In genomic region chr17:4914009-4914408, GRCh38 we compare ENCODE assay signal across 25 cellular contexts. TPM values are rescaled to one million over a fixed set of nuclear protein-coding genes. Genes with fewer than 3 reads are reported as not detected.
DNase-seq lines count a peak whose midpoint lies in the region; ATAC-seq, FAIRE-seq and TF ChIP-seq lines count a peak whose summit lies in the region.
"Had no signal": no experiment of that assay in that cellular context is flagged by ENCODE, and none has a peak within 500 bp of the region (broad histone marks: within the 10 kb centered on the region; RNA-seq: fewer than 3 reads in every experiment).

No MANE protein-coding gene starts in this region.

- POLR2A ChIA-PET in MCF 10A (lab: Yijun Ruan, JAX) (interaction anchor here (0.6 to 7.5 kb wide), 3 partner anchors 9 to 149 kb away, joined by 3 to 182 read pairs (median 4); partner anchors contain the start of genes PFN1, RNF167 and SLC25A11), K562 (lab: Yijun Ruan, JAX) (interaction anchor here (0.6 to 0.7 kb wide), 3 partner anchors 48 to 171 kb away, joined by 3 to 4 read pairs (median 3); no protein-coding TSS in a partner anchor)

- TF ChIP-seq CTCF in MCF 10A (IDR thresholded peaks at IDR 0.05; ENCODE audit: unreplicated experiment) (no peak), breast epithelium (IDR thresholded peaks at IDR 0.05) (no peak), K562 (IDR thresholded peaks at IDR 0.05 in 2 of 3, conservative IDR thresholded peaks at IDR 0.05 in 1 of 3; ENCODE audit: insufficient read depth in 2 of 3, low read depth in 1 of 3, low read length in 3 of 3) (no peak), ovary (IDR thresholded peaks at IDR 0.05) (no peak)

- ATAC-seq in K562 (no peak), left lobe of liver (peak; percentile 58), HG03460 (IDR thresholded peaks at IDR 0.05; ENCODE audit: unreplicated experiment) (no peak), GM19395 (IDR thresholded peaks at IDR 0.05; ENCODE audit: unreplicated experiment) (no peak)
- ATAC-seq: activated CD4-positive, CD25-positive, alpha-beta regulatory T cell treated with anti-CD3 and anti-CD28 coated beads, Interleukin-2, amount 50 U/mL, for 24 hours; activated T-cell treated with anti-CD3 and anti-CD28 coated beads, Interleukin-2, amount 50 U/mL, for 72 hours; lower lobe of right lung had no signal

- no peaks in the 10 kb centered on the region for H4K20me1 ChIP-seq in K562 (replicated peaks; ENCODE audit: control insufficient read depth, insufficient read depth, low read length)

- H3K4me1 ChIP-seq in breast epithelium (no peaks in the 10 kb centered on the region), K562 (replicated peaks in 1 of 2; ENCODE audit: control insufficient read depth in 2 of 2, insufficient read depth in 2 of 2, low read length in 2 of 2) (peaks cover 0 to 5% of the 10 kb centered on the region in 2 experiments; a peak in 4 of 5 replicates), ovary (ENCODE audit: insufficient read depth) (no peaks in the 10 kb centered on the region)
- H3K4me1 ChIP-seq: uterus had no signal

- no peak for TF ChIP-seq EP300 in K562 (IDR thresholded peaks at IDR 0.05; ENCODE audit: low read length)
- no peak for TF ChIP-seq EP300 in ovary (IDR thresholded peaks at IDR 0.05)

- no peaks in the 10 kb centered on the region for H3K9me1 ChIP-seq in K562 (ENCODE audit: control insufficient read depth, insufficient read depth, low read length)

- no peak overlapping the region for H3K4me2 ChIP-seq in K562 (ENCODE audit: insufficient read depth, low read length)

- H3K36me3 ChIP-seq in breast epithelium, result no peaks in the 10 kb centered on the region
- H3K36me3 ChIP-seq in K562 (ENCODE audit: control insufficient read depth, insufficient read depth, low read length), result no peaks in the 10 kb centered on the region
- no peaks in the 10 kb centered on the region for H3K36me3 ChIP-seq in ovary
- H3K36me3 ChIP-seq: ascending aorta, lower lobe of right lung, uterus had no signal

- DNase-seq in MCF 10A (ENCODE audit: unreplicated experiment) (peak; percentile 27), breast epithelium (ENCODE audit: low spot score in 2 of 2) (no peak), K562 (ENCODE audit: extremely low read depth in 1 of 4, low spot score in 3 of 4) (no peak), left lobe of liver (ENCODE audit: low spot score) (no peak), hepatic stellate cell (ENCODE audit: low spot score) (no peak), ovary (no peak)
- DNase-seq: activated CD8-positive, alpha-beta memory T cell treated with anti-CD3 and anti-CD28 coated beads for 24 hours; activated naive CD4-positive, alpha-beta T cell treated with anti-CD3 and anti-CD28 coated beads, Interleukin-2, amount 50 U/mL, for 16 hours; activated T-cell treated with anti-CD3 and anti-CD28 coated beads, Interleukin-2, amount 50 U/mL, for 72 hours; Calu3; effector memory CD4-positive, alpha-beta T cell; head of caudate nucleus; Kasumi-1; lower lobe of right lung; NCI-H1105; NCI-H524 treated with DMSO at 0.1 percent for 48 hours; substantia nigra; uterus had no signal

- no peaks in the 10 kb centered on the region for H3K4me1 Mint-ChIP-seq in MCF 10A (ENCODE audit: insufficient read depth, unreplicated experiment)

- H3K36me3 Mint-ChIP-seq in MCF 10A (ENCODE audit: insufficient read depth, unreplicated experiment), result no peaks in the 10 kb centered on the region

- no peaks in the 10 kb centered on the region for H3K79me2 ChIP-seq in K562 (ENCODE audit: control insufficient read depth, insufficient read depth, low read length)

- no peak overlapping the region for H3K27ac Mint-ChIP-seq in MCF 10A (ENCODE audit: low read depth, unreplicated experiment)
- H3K27ac Mint-ChIP-seq: activated T-cell treated with anti-CD3 and anti-CD28 coated beads, Interleukin-2, amount 50 U/mL, for 72 hours had no signal

- no peak overlapping the region for H3K4me3 Mint-ChIP-seq in MCF 10A (ENCODE audit: unreplicated experiment)
- H3K4me3 Mint-ChIP-seq: activated T-cell treated with anti-CD3 and anti-CD28 coated beads, Interleukin-2, amount 50 U/mL, for 72 hours had no signal

- no peaks in the 10 kb centered on the region for H3K9me3 Mint-ChIP-seq in MCF 10A (ENCODE audit: unreplicated experiment)
- H3K9me3 Mint-ChIP-seq: activated T-cell treated with anti-CD3 and anti-CD28 coated beads, Interleukin-2, amount 50 U/mL, for 72 hours had no signal

- no peak overlapping the region for H3K9ac ChIP-seq in K562 (ENCODE audit: insufficient read depth in 1 of 2, low read depth in 2 of 2, low read length in 2 of 2)

- no peak for TF ChIP-seq RAD21 in K562 (CRISPR knock-in tag; conservative IDR thresholded peaks at IDR 0.05 in 1 of 2, IDR thresholded peaks at IDR 0.05 in 1 of 2)

- H3K27me3 ChIP-seq in breast epithelium (no peaks in the 10 kb centered on the region), K562 (ENCODE audit: control insufficient read depth in 2 of 2, insufficient read depth in 2 of 2, low read length in 2 of 2) (no peaks in the 10 kb centered on the region), ovary (no peaks in the 10 kb centered on the region)
- H3K27me3 ChIP-seq: ascending aorta, uterus had no signal

- H3K27ac ChIP-seq in breast epithelium (no peak overlapping the region), K562 (ENCODE audit: extremely low read depth, low read depth, low read length) (no peak overlapping the region), ovary (no peak overlapping the region)
- H3K27ac ChIP-seq: ascending aorta, lower lobe of right lung, uterus had no signal

- no CpG with 5 or more reads among the region's 2 CpGs for WGBS in K562 (ENCODE audit: insufficient coverage, low coverage, missing lambda C conversion rate)
- WGBS in ovary, 3 donors, result 77 to 89% (median 80%) methylated on average over 2 of the region's 2 CpGs

- no peak for FAIRE-seq in K562 (lab: Jason Lieb, UNC)
- FAIRE-seq: G401.6 had no signal

- H3K9me3 ChIP-seq in breast epithelium (no peaks in the 10 kb centered on the region), K562 (replicated peaks; ENCODE audit: control insufficient read depth, insufficient read depth, low read depth, low read length) (no peaks in the 10 kb centered on the region), ovary (no peaks in the 10 kb centered on the region)
- H3K9me3 ChIP-seq: ascending aorta, lower lobe of right lung, uterus had no signal

- no peak for TF ChIP-seq POLR2A in breast epithelium (IDR thresholded peaks at IDR 0.05)
- no peak for TF ChIP-seq POLR2A in K562 (conservative IDR thresholded peaks at IDR 0.05)
- no peak for TF ChIP-seq POLR2A in ovary (IDR thresholded peaks at IDR 0.05)

- no TSS peak for BruUV-seq in MCF 10A (replicated peaks; lab: Mats Ljungman, UMichigan)
- no TSS peak for BruUV-seq in K562 (replicated peaks; lab: Mats Ljungman, UMichigan)

- no peaks in the 10 kb centered on the region for H3K27me3 Mint-ChIP-seq in MCF 10A (ENCODE audit: insufficient read depth, unreplicated experiment)

- H2AFZ ChIP-seq in K562 (ENCODE audit: low read depth, low read length), result no peak overlapping the region

- intact Hi-C loops in MCF 10A (cut with micrococcal nuclease) (no loop called here), breast epithelium (cut with DNase I; ENCODE audit: low total_unique reads) (no loop called here), K562 (cut with micrococcal nuclease) (no loop called here), ovary (cut with DNase I) (loop anchor here in 1 of 4 donors (10.0 kb wide), 1 partner anchor 151 kb away; no protein-coding TSS in a partner anchor)

- in situ Hi-C loops in K562 (cut with MboI), result loop anchor here (10.0 kb wide), 1 partner anchor 151 kb away; no protein-coding TSS in a partner anchor

- H3K4me3 ChIP-seq in breast epithelium (no peak overlapping the region), K562 (no peak overlapping the region), ovary (no peak overlapping the region)
- H3K4me3 ChIP-seq: ascending aorta, lower lobe of right lung, uterus had no signal

- CTCF ChIA-PET in MCF 10A (lab: Yijun Ruan, JAX), result interaction anchor here (0.6 to 1.5 kb wide), 4 partner anchors 11 to 158 kb away, joined by 3 to 4 read pairs (median 3); partner anchors contain the start of gene CHRNE
- CTCF ChIA-PET in K562 (lab: Yijun Ruan, JAX; ENCODE audit: low intra/inter-chr PET ratio), result no interaction called here

RNA-seq across cellular contexts. Expression of gene CHRNE, which starts 11.1 kb away (rescaled TPM):
- total RNA-seq in MCF 10A (2022) (not detected in 2 replicates), breast epithelium (1 to 10 TPM in 1 of 3 donors, under 1 TPM in 2; 0.16 to 2.0 (median 0.73) TPM), K562 (2014; rRNA removed) (not detected in 2 replicates), K562 (2014; rRNA removed; fragmentation: Illumina TruSeq; extraction: Trizol) (not detected in 2 replicates), K562 (2015; rRNA removed; fragmentation: Illumina TruSeq; extraction: Trizol) (not detected in 2 replicates), K562 (2021) (0.25 TPM in 1 of 2 replicates, not detected in the other), left lobe of liver (3.1 TPM), ovary (1 to 10 TPM in 4 of 7 donors, under 1 TPM in 3; 0.34 to 1.4 (median 1.0) TPM)
- total RNA-seq in K562 (2011; cell fraction: chromatin; rRNA removed; ENCODE audit: low replicate concordance), result 0.21 TPM in 1 of 2 replicates, not detected in the other
- not detected in 2 replicates for total RNA-seq in K562 (2011; cell fraction: nucleolus; rRNA removed)
- total RNA-seq in K562 (2011; cell fraction: nucleoplasm; rRNA removed), result 0.37 TPM in 1 of 2 replicates, not detected in the other
- polyA plus RNA-seq in K562 (2011; rRNA removed) (not detected in 2 replicates), K562 (2014; fragmentation: Illumina TruSeq; extraction: Trizol) (not detected in 2 replicates), K562 (2014; fragmentation: Nextera tagmentation; extraction: Ambion mirVana) (not detected), K562 (2014; rRNA removed) (not detected in 2 replicates), ovary (1 to 10 TPM in 1 of 2 donors, under 1 TPM in 1; 0.53 to 1.1 TPM)
- polyA plus RNA-seq in K562 (2011; cell fraction: cytosol; rRNA removed), result not detected in 2 replicates
- polyA plus RNA-seq in K562 (2011; cell fraction: nucleus; rRNA removed), result 0.24 and 0.33 TPM in 2 replicates
- polyA plus RNA-seq in K562 (2012), result 0.06 and 0.08 TPM in 2 replicates
- not detected in 2 replicates for polyA minus RNA-seq in K562 (2011; rRNA and poly(A)+ RNA removed)
- polyA minus RNA-seq in K562 (2011; cell fraction: cytosol; rRNA and poly(A)+ RNA removed), result not detected in 2 replicates
- polyA minus RNA-seq in K562 (2011; cell fraction: nucleus; rRNA and poly(A)+ RNA removed), result not detected in 2 replicates
- total RNA-seq: A172, ascending aorta had no signal

RNA-seq across cellular contexts. Expression of gene C17orf107, which starts 14.7 kb away (rescaled TPM):
- 3.6 and 4.3 TPM in 2 replicates for total RNA-seq in MCF 10A (2022)
- 10 to 100 TPM in 1 of 3 donors, 1 to 10 TPM in 1, not detected in 1; 3.9 to 10.5 TPM for total RNA-seq in breast epithelium
- total RNA-seq in K562 (2011; cell fraction: chromatin; rRNA removed; ENCODE audit: low replicate concordance), result 2.2 and 6.6 TPM in 2 replicates
- 3.2 and 3.7 TPM in 2 replicates for total RNA-seq in K562 (2011; cell fraction: nucleolus; rRNA removed)
- 1.4 and 2.5 TPM in 2 replicates for total RNA-seq in K562 (2011; cell fraction: nucleoplasm; rRNA removed)
- 0.05 and 0.16 TPM in 2 replicates for total RNA-seq in K562 (2014; rRNA removed)
- not detected in 2 replicates for total RNA-seq in K562 (2014; rRNA removed; fragmentation: Illumina TruSeq; extraction: Trizol)
- total RNA-seq in K562 (2015; rRNA removed; fragmentation: Illumina TruSeq; extraction: Trizol), result 0.07 and 0.08 TPM in 2 replicates
- total RNA-seq in K562 (2021), result 0.29 and 0.42 TPM in 2 replicates
- polyA plus RNA-seq in K562 (2011; rRNA removed), result 0.03 and 0.07 TPM in 2 replicates
- 0.03 and 0.12 TPM in 2 replicates for polyA plus RNA-seq in K562 (2011; cell fraction: cytosol; rRNA removed)
- polyA plus RNA-seq in K562 (2011; cell fraction: nucleus; rRNA removed), result 0.34 and 1.00 TPM in 2 replicates
- 0.09 and 0.24 TPM in 2 replicates for polyA plus RNA-seq in K562 (2012)
- not detected in 2 replicates for polyA plus RNA-seq in K562 (2014; fragmentation: Illumina TruSeq; extraction: Trizol)
- polyA plus RNA-seq in K562 (2014; fragmentation: Nextera tagmentation; extraction: Ambion mirVana), result not detected
- polyA plus RNA-seq in K562 (2014; rRNA removed), result 0.09 and 0.13 TPM in 2 replicates
- 0.06 TPM in 1 of 2 replicates, not detected in the other for polyA minus RNA-seq in K562 (2011; rRNA and poly(A)+ RNA removed)
- polyA minus RNA-seq in K562 (2011; cell fraction: cytosol; rRNA and poly(A)+ RNA removed), result not detected in 2 replicates
- polyA minus RNA-seq in K562 (2011; cell fraction: nucleus; rRNA and poly(A)+ RNA removed), result 1.4 and 1.5 TPM in 2 replicates
- 4.1 TPM for total RNA-seq in left lobe of liver
- total RNA-seq in ovary, result 10 to 100 TPM in 2 of 7 donors, 1 to 10 TPM in 5; 6.0 to 11.8 (median 8.6) TPM
- 1 to 10 TPM; 1.1 to 4.4 TPM for polyA plus RNA-seq in ovary
- total RNA-seq: ascending aorta had no signal

RNA-seq across cellular contexts. Expression of gene GP1BA, which starts 18.1 kb away (rescaled TPM):
- total RNA-seq in MCF 10A (2022) (not detected in 2 replicates), breast epithelium (not detected), K562 (2014; rRNA removed) (not detected in 2 replicates), K562 (2014; rRNA removed; fragmentation: Illumina TruSeq; extraction: Trizol) (not detected in 2 replicates), K562 (2015; rRNA removed; fragmentation: Illumina TruSeq; extraction: Trizol) (not detected in 2 replicates), K562 (2021) (not detected in 2 replicates), left lobe of liver (not detected), ovary (under 1 TPM in 1 of 7 donors, not detected in 6; 0.10 TPM)
- total RNA-seq in K562 (2011; cell fraction: chromatin; rRNA removed; ENCODE audit: low replicate concordance), result not detected in 2 replicates
- not detected in 2 replicates for total RNA-seq in K562 (2011; cell fraction: nucleolus; rRNA removed)
- total RNA-seq in K562 (2011; cell fraction: nucleoplasm; rRNA removed), result not detected in 2 replicates
- polyA plus RNA-seq in K562 (2011; rRNA removed) (not detected in 2 replicates), K562 (2014; fragmentation: Illumina TruSeq; extraction: Trizol) (not detected in 2 replicates), K562 (2014; fragmentation: Nextera tagmentation; extraction: Ambion mirVana) (under 1 TPM in 1 of 2 experiments, not detected in 1; 0.01 TPM), K562 (2014; rRNA removed) (not detected in 2 replicates), ovary (under 1 TPM in 1 of 2 donors, not detected in 1; 0.04 TPM)
- not detected in 2 replicates for polyA plus RNA-seq in K562 (2011; cell fraction: cytosol; rRNA removed)
- not detected in 2 replicates for polyA plus RNA-seq in K562 (2011; cell fraction: nucleus; rRNA removed)
- polyA plus RNA-seq in K562 (2012), result 0.44 and 0.94 TPM in 2 replicates
- polyA minus RNA-seq in K562 (2011; rRNA and poly(A)+ RNA removed), result not detected in 2 replicates
- not detected in 2 replicates for polyA minus RNA-seq in K562 (2011; cell fraction: cytosol; rRNA and poly(A)+ RNA removed)
- not detected in 2 replicates for polyA minus RNA-seq in K562 (2011; cell fraction: nucleus; rRNA and poly(A)+ RNA removed)
- total RNA-seq: A172, ascending aorta, Calu3, uterus had no signal
- polyA plus RNA-seq: BJ had no signal

RNA-seq across cellular contexts. Expression of gene SLC25A11, which starts 25.8 kb away (rescaled TPM):
- total RNA-seq in MCF 10A (2022) (46.8 and 54.5 TPM in 2 replicates), breast epithelium (10 to 100 TPM; 38.8 to 48.5 (median 42.6) TPM), K562 (2014; rRNA removed) (35.4 and 55.1 TPM in 2 replicates), K562 (2014; rRNA removed; fragmentation: Illumina TruSeq; extraction: Trizol) (10.8 and 15.8 TPM in 2 replicates), K562 (2015; rRNA removed; fragmentation: Illumina TruSeq; extraction: Trizol) (31.0 and 32.9 TPM in 2 replicates), K562 (2021) (56.7 and 58.5 TPM in 2 replicates), left lobe of liver (44.7 TPM), ovary (10 to 100 TPM; 18.7 to 55.4 (median 42.3) TPM)
- total RNA-seq in K562 (2011; cell fraction: chromatin; rRNA removed; ENCODE audit: low replicate concordance), result 15.6 and 45.9 TPM in 2 replicates
- total RNA-seq in K562 (2011; cell fraction: nucleolus; rRNA removed), result 50.2 and 54.3 TPM in 2 replicates
- 25.9 and 26.0 TPM in 2 replicates for total RNA-seq in K562 (2011; cell fraction: nucleoplasm; rRNA removed)
- polyA plus RNA-seq in K562 (2011; rRNA removed) (22.8 and 36.0 TPM in 2 replicates), K562 (2014; fragmentation: Illumina TruSeq; extraction: Trizol) (56.3 and 57.2 TPM in 2 replicates), K562 (2014; fragmentation: Nextera tagmentation; extraction: Ambion mirVana) (10 to 100 TPM in 1 of 2 experiments, 1 to 10 TPM in 1; 3.1 to 11.0 TPM), K562 (2014; rRNA removed) (38.5 and 49.8 TPM in 2 replicates), ovary (10 to 100 TPM; 12.7 to 44.1 TPM)
- 42.8 and 67.8 TPM in 2 replicates for polyA plus RNA-seq in K562 (2011; cell fraction: cytosol; rRNA removed)
- polyA plus RNA-seq in K562 (2011; cell fraction: nucleus; rRNA removed), result 44.1 and 62.7 TPM in 2 replicates
- polyA plus RNA-seq in K562 (2012), result 50.7 and 62.8 TPM in 2 replicates
- polyA minus RNA-seq in K562 (2011; rRNA and poly(A)+ RNA removed), result 11.8 and 16.7 TPM in 2 replicates
- 15.2 and 16.9 TPM in 2 replicates for polyA minus RNA-seq in K562 (2011; cell fraction: cytosol; rRNA and poly(A)+ RNA removed)
- 31.1 and 38.8 TPM in 2 replicates for polyA minus RNA-seq in K562 (2011; cell fraction: nucleus; rRNA and poly(A)+ RNA removed)

RNA-seq across cellular contexts. Expression of gene RNF167, which starts 26.1 kb away (rescaled TPM):
- 100.0 and 109 TPM in 2 replicates for total RNA-seq in MCF 10A (2022)
- total RNA-seq in breast epithelium, result 10 to 100 TPM; 38.3 to 49.0 (median 38.7) TPM
- 76.6 and 157 TPM in 2 replicates for total RNA-seq in K562 (2011; cell fraction: chromatin; rRNA removed; ENCODE audit: low replicate concordance)
- total RNA-seq in K562 (2011; cell fraction: nucleolus; rRNA removed), result 107 and 116 TPM in 2 replicates
- total RNA-seq in K562 (2011; cell fraction: nucleoplasm; rRNA removed), result 95.0 and 98.1 TPM in 2 replicates
- 27.0 and 41.6 TPM in 2 replicates for total RNA-seq in K562 (2014; rRNA removed)
- 41.0 and 50.0 TPM in 2 replicates for total RNA-seq in K562 (2014; rRNA removed; fragmentation: Illumina TruSeq; extraction: Trizol)
- total RNA-seq in K562 (2015; rRNA removed; fragmentation: Illumina TruSeq; extraction: Trizol), result 42.6 and 43.0 TPM in 2 replicates
- 60.5 and 61.6 TPM in 2 replicates for total RNA-seq in K562 (2021)
- 45.5 and 52.4 TPM in 2 replicates for polyA plus RNA-seq in K562 (2011; rRNA removed)
- polyA plus RNA-seq in K562 (2011; cell fraction: cytosol; rRNA removed), result 102 and 127 TPM in 2 replicates
- 141 and 155 TPM in 2 replicates for polyA plus RNA-seq in K562 (2011; cell fraction: nucleus; rRNA removed)
- 66.0 and 75.9 TPM in 2 replicates for polyA plus RNA-seq in K562 (2012)
- 120 and 143 TPM in 2 replicates for polyA plus RNA-seq in K562 (2014; fragmentation: Illumina TruSeq; extraction: Trizol)
- polyA plus RNA-seq in K562 (2014; fragmentation: Nextera tagmentation; extraction: Ambion mirVana), result 10 to 100 TPM; 16.5 to 21.9 TPM
- polyA plus RNA-seq in K562 (2014; rRNA removed), result 47.3 and 53.3 TPM in 2 replicates
- polyA minus RNA-seq in K562 (2011; rRNA and poly(A)+ RNA removed), result 42.0 and 44.8 TPM in 2 replicates
- polyA minus RNA-seq in K562 (2011; cell fraction: cytosol; rRNA and poly(A)+ RNA removed), result 37.9 and 38.2 TPM in 2 replicates
- 25.8 and 33.4 TPM in 2 replicates for polyA minus RNA-seq in K562 (2011; cell fraction: nucleus; rRNA and poly(A)+ RNA removed)
- 78.9 TPM for total RNA-seq in left lobe of liver
- 10 to 100 TPM; 22.7 to 89.6 (median 78.1) TPM for total RNA-seq in ovary
- polyA plus RNA-seq in ovary, result 100 to 1,000 TPM in 1 of 2 donors, 10 to 100 TPM in 1; 91.8 to 221 TPM
